In the genomic region with DNA sequence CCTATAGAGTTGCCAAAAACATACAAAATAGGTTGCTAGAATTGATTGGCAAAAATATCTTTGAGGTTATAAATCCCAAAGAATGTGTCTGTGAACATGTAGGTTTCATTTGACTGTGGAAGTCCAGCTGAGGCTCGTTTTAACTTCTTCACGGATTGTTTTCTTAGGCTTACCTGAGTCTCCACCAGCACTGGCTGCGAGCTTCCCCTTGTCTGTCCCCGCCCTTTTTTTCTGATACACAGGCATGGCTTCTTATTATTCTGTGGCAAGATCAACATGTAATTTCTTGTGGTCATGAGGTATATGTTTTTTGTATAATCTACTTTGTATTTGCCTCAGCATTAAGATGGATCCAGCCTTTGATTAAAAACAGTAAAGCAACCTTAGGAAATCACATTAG, we compare ENCODE assay signal across 19 cellular contexts. TPM values are rescaled to one million over a fixed set of nuclear protein-coding genes. Genes with fewer than 3 reads are reported as not detected.
A peak's percentile ranks its signal among the peaks of the same experiment; 100 is the strongest.
DNase-seq lines count a peak whose midpoint lies in the region; ATAC-seq, FAIRE-seq and TF ChIP-seq lines count a peak whose summit lies in the region.
"Had no signal": no experiment of that assay in that cellular context is flagged by ENCODE, and none has a peak within 500 bp of the region (broad histone marks: within the 10 kb centered on the region; RNA-seq: fewer than 3 reads in every experiment).

No MANE protein-coding gene starts in this region.

- H3K27ac ChIP-seq in K562 (ENCODE audit: extremely low read depth, low read depth, low read length), result no peak overlapping the region
- H3K27ac ChIP-seq: 22Rv1, GM23248 had no signal

- no peak for TF ChIP-seq EP300 in K562 (IDR thresholded peaks at IDR 0.05; ENCODE audit: low read length)

- CTCF ChIA-PET in K562 (lab: Yijun Ruan, JAX; ENCODE audit: low intra/inter-chr PET ratio), result no interaction called here

- H3K27me3 ChIP-seq in K562 (ENCODE audit: control insufficient read depth in 2 of 2, insufficient read depth in 2 of 2, low read length in 2 of 2), result no peaks in the 10 kb centered on the region

- no peak for FAIRE-seq in K562 (lab: Jason Lieb, UNC)
- FAIRE-seq: D721Med, G401.6, H54 had no signal

- ATAC-seq in K562, result no peak
- ATAC-seq: CD8-positive, alpha-beta T cell; HCT116 had no signal

- H3K4me1 ChIP-seq in K562 (replicated peaks in 1 of 2; ENCODE audit: control insufficient read depth in 2 of 2, insufficient read depth in 2 of 2, low read length in 2 of 2), result peaks cover 0 to 7% of the 10 kb centered on the region in 2 experiments; a peak in 3 of 5 replicates

- no peak overlapping the region for H3K4me2 ChIP-seq in K562 (ENCODE audit: insufficient read depth, low read length)

- DNase-seq in NOMO-1 (lab: John Stamatoyannopoulos, UW; ENCODE audit: unreplicated experiment in 2 of 2) (peak; percentile 24 to 36), NOMO-1 treated with DMSO at 0.1 percent for 48 hours (lab: John Stamatoyannopoulos, UW; ENCODE audit: unreplicated experiment) (no peak), RPMI8226 (peak; percentile 40), K562 (ENCODE audit: extremely low read depth in 1 of 4, low spot score in 3 of 4) (no peak), GM13977 (ENCODE audit: low spot score) (no peak), GM20000 (ENCODE audit: low spot score) (no peak), GM10266 (ENCODE audit: extremely low spot score) (no peak)
- DNase-seq: CD8-positive, alpha-beta T cell; COR-L47; DMS153; DMS79 treated with DMSO at 0.1 percent for 48 hours; EL; GM23248; IMR-90 had no signal

- H2AFZ ChIP-seq in K562 (ENCODE audit: low read depth, low read length), result peak overlapping the region; percentile 59
- H2AFZ ChIP-seq: GM23248 had no signal

- TF ChIP-seq POLR2A in K562 (conservative IDR thresholded peaks at IDR 0.05), result no peak

- H3K36me3 ChIP-seq in K562 (ENCODE audit: control insufficient read depth, insufficient read depth, low read length), result no peaks in the 10 kb centered on the region

- H3K79me2 ChIP-seq in K562 (ENCODE audit: control insufficient read depth, insufficient read depth, low read length), result peaks cover 7% of the 10 kb centered on the region

- H3K9me3 ChIP-seq in K562 (replicated peaks; ENCODE audit: control insufficient read depth, insufficient read depth, low read depth, low read length), result no peaks in the 10 kb centered on the region

- WGBS in K562 (ENCODE audit: insufficient coverage, low coverage, missing lambda C conversion rate), result 18% methylated on average over 3 of the region's 4 CpGs

- no peak overlapping the region for H3K4me3 ChIP-seq in K562
- H3K4me3 ChIP-seq: GM23248 had no signal

- TF ChIP-seq CTCF in K562 (IDR thresholded peaks at IDR 0.05 in 2 of 3, conservative IDR thresholded peaks at IDR 0.05 in 1 of 3; ENCODE audit: insufficient read depth in 2 of 3, low read depth in 1 of 3, low read length in 3 of 3), result no peak
- TF ChIP-seq CTCF in GM13977 (IDR thresholded peaks at IDR 0.05; ENCODE audit: extremely low read depth, insufficient read depth, missing control alignments), result no peak
- TF ChIP-seq CTCF in GM20000 (IDR thresholded peaks at IDR 0.05; ENCODE audit: extremely low read depth, missing control alignments), result no peak
- TF ChIP-seq CTCF in GM10266 (IDR thresholded peaks at IDR 0.05; ENCODE audit: control insufficient read depth, insufficient read depth, low read depth, missing control alignments), result no peak

- TF ChIP-seq RAD21 in K562 (CRISPR knock-in tag; conservative IDR thresholded peaks at IDR 0.05 in 1 of 2, IDR thresholded peaks at IDR 0.05 in 1 of 2), result no peak

- in situ Hi-C loops in K562 (cut with MboI) (no loop called here), GM13977 (cut with MboI; ENCODE audit: low pct_unique_long_range_greater_than_20kb, low sequenced_read_pairs, unreplicated experiment) (no loop called here)

- H3K9me1 ChIP-seq in K562 (ENCODE audit: control insufficient read depth, insufficient read depth, low read length), result no peaks in the 10 kb centered on the region

- no peaks in the 10 kb centered on the region for H4K20me1 ChIP-seq in K562 (replicated peaks; ENCODE audit: control insufficient read depth, insufficient read depth, low read length)

- intact Hi-C loops in K562 (cut with micrococcal nuclease), result no loop called here

- POLR2A ChIA-PET in K562 (lab: Yijun Ruan, JAX), result interaction anchor here (0.7 kb wide), 1 partner anchor 13 kb away, joined by 3 read pairs; no protein-coding TSS in a partner anchor

- H3K9ac ChIP-seq in K562 (ENCODE audit: insufficient read depth in 1 of 2, low read depth in 2 of 2, low read length in 2 of 2), result no peak overlapping the region; a peak in 1 of 4 replicates
- H3K9ac ChIP-seq: GM23248 had no signal

- no TSS peak for BruUV-seq in K562 (replicated peaks; lab: Mats Ljungman, UMichigan)

TF ChIP-seq in K562, 482 proteins besides CTCF, POLR2A, EP300 and RAD21 (continues in another document):
- TF ChIP-seq, protein P1, sequence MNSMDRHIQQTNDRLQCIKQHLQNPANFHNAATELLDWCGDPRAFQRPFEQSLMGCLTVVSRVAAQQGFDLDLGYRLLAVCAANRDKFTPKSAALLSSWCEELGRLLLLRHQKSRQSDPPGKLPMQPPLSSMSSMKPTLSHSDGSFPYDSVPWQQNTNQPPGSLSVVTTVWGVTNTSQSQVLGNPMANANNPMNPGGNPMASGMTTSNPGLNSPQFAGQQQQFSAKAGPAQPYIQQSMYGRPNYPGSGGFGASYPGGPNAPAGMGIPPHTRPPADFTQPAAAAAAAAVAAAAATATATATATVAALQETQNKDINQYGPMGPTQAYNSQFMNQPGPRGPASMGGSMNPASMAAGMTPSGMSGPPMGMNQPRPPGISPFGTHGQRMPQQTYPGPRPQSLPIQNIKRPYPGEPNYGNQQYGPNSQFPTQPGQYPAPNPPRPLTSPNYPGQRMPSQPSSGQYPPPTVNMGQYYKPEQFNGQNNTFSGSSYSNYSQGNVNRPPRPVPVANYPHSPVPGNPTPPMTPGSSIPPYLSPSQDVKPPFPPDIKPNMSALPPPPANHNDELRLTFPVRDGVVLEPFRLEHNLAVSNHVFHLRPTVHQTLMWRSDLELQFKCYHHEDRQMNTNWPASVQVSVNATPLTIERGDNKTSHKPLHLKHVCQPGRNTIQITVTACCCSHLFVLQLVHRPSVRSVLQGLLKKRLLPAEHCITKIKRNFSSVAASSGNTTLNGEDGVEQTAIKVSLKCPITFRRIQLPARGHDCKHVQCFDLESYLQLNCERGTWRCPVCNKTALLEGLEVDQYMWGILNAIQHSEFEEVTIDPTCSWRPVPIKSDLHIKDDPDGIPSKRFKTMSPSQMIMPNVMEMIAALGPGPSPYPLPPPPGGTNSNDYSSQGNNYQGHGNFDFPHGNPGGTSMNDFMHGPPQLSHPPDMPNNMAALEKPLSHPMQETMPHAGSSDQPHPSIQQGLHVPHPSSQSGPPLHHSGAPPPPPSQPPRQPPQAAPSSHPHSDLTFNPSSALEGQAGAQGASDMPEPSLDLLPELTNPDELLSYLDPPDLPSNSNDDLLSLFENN (IDR thresholded peaks at IDR 0.05; ENCODE audit: low read depth in 2 of 2, low read length in 2 of 2), result no peak
- TF ChIP-seq ZBTB7A (IDR thresholded peaks at IDR 0.05; ENCODE audit: borderline replicate concordance, control insufficient read depth, low read depth, low read length) (no peak), MEF2A (IDR thresholded peaks at IDR 0.05; ENCODE audit: control insufficient read depth, low read depth, low read length) (no peak), SLC30A9 (CRISPR knock-in tag; IDR thresholded peaks at IDR 0.05) (no peak), ZNF3 (CRISPR knock-in tag; IDR thresholded peaks at IDR 0.05) (no peak), NR1H2 (CRISPR knock-in tag; IDR thresholded peaks at IDR 0.05) (no peak)
- TF ChIP-seq, protein P2, sequence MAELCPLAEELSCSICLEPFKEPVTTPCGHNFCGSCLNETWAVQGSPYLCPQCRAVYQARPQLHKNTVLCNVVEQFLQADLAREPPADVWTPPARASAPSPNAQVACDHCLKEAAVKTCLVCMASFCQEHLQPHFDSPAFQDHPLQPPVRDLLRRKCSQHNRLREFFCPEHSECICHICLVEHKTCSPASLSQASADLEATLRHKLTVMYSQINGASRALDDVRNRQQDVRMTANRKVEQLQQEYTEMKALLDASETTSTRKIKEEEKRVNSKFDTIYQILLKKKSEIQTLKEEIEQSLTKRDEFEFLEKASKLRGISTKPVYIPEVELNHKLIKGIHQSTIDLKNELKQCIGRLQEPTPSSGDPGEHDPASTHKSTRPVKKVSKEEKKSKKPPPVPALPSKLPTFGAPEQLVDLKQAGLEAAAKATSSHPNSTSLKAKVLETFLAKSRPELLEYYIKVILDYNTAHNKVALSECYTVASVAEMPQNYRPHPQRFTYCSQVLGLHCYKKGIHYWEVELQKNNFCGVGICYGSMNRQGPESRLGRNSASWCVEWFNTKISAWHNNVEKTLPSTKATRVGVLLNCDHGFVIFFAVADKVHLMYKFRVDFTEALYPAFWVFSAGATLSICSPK (IDR thresholded peaks at IDR 0.05; ENCODE audit: borderline replicate concordance), result no peak

RNA-seq across cellular contexts. Expression of a gene that starts 7.2 kb away (rescaled TPM):
- 68.8 and 93.7 TPM in 2 replicates for total RNA-seq in K562 (2011; cell fraction: chromatin; rRNA removed; ENCODE audit: low replicate concordance)
- total RNA-seq in K562 (2011; cell fraction: nucleolus; rRNA removed), result 41.2 and 67.8 TPM in 2 replicates
- total RNA-seq in K562 (2011; cell fraction: nucleoplasm; rRNA removed), result 71.1 and 83.7 TPM in 2 replicates
- 61.3 and 64.9 TPM in 2 replicates for total RNA-seq in K562 (2014; rRNA removed)
- 71.2 and 79.7 TPM in 2 replicates for total RNA-seq in K562 (2014; rRNA removed; fragmentation: Illumina TruSeq; extraction: Trizol)
- total RNA-seq in K562 (2015; rRNA removed; fragmentation: Illumina TruSeq; extraction: Trizol), result 87.6 and 95.9 TPM in 2 replicates
- total RNA-seq in K562 (2021), result 44.1 and 47.8 TPM in 2 replicates
- 29.8 and 53.5 TPM in 2 replicates for polyA plus RNA-seq in K562 (2011; rRNA removed)
- polyA plus RNA-seq in K562 (2011; cell fraction: cytosol; rRNA removed), result 30.2 and 32.8 TPM in 2 replicates
- polyA plus RNA-seq in K562 (2011; cell fraction: nucleus; rRNA removed), result 56.2 and 99.4 TPM in 2 replicates
- 26.8 and 44.9 TPM in 2 replicates for polyA plus RNA-seq in K562 (2012)
- 60.6 and 65.1 TPM in 2 replicates for polyA plus RNA-seq in K562 (2014; fragmentation: Illumina TruSeq; extraction: Trizol)
- polyA plus RNA-seq in K562 (2014; fragmentation: Nextera tagmentation; extraction: Ambion mirVana), result 10 to 100 TPM; 53.3 to 54.9 TPM
- polyA plus RNA-seq in K562 (2014; rRNA removed), result 41.0 and 42.2 TPM in 2 replicates
- polyA minus RNA-seq in K562 (2011; rRNA and poly(A)+ RNA removed), result 62.5 and 95.5 TPM in 2 replicates
- polyA minus RNA-seq in K562 (2011; cell fraction: cytosol; rRNA and poly(A)+ RNA removed), result 15.3 and 44.3 TPM in 2 replicates
- 67.9 and 73.3 TPM in 2 replicates for polyA minus RNA-seq in K562 (2011; cell fraction: nucleus; rRNA and poly(A)+ RNA removed)
- total RNA-seq: GM23248 had no signal

Comparison
In these comparisons a context has a peak if more than half of its experiments do, and no peak if none do; other contexts are left out.
1. DNase-seq: peak in NOMO-1 (2 of 2) and RPMI8226 (single experiment); none in NOMO-1 treated with DMSO at 0.1 percent for 48 hours (single experiment), K562 (0 of 4), GM13977 (single experiment), GM20000 (single experiment) and GM10266 (single experiment).